9 cellular contexts compared by ENCODE assay signal in genomic region chr7:144738708-144739314, GRCh38.
A peak's percentile ranks its signal among the peaks of the same experiment; 100 is the strongest.
DNase-seq lines count a peak whose midpoint lies in the region; ATAC-seq and TF ChIP-seq lines count a peak whose summit lies in the region.
"Had no signal": no experiment of that assay in that cellular context is flagged by ENCODE, and none has a peak within 500 bp of the region (broad histone marks: within the 10 kb centered on the region; RNA-seq: fewer than 3 reads in every experiment).

No MANE protein-coding gene starts in this region.

- no peak overlapping the region for H3K27ac ChIP-seq in suprapubic skin

- no peak overlapping the region for H3K4me3 Mint-ChIP-seq in osteocyte (ENCODE audit: unreplicated experiment)

- no peak for TF ChIP-seq EP300 in suprapubic skin (IDR thresholded peaks at IDR 0.05)

- H3K36me3 ChIP-seq in suprapubic skin: no peaks in the 10 kb centered on the region
- H3K36me3 ChIP-seq: HAP-1 had no signal

- DNase-seq in activated naive CD4-positive, alpha-beta T cell treated with Interleukin-2 at 50 U/mL for 16 hours: peak; percentile 4
- no peak for DNase-seq in activated naive CD4-positive, alpha-beta T cell (lab: John Stamatoyannopoulos, UW)
- DNase-seq in SK-MEL-5 (ENCODE audit: low read depth, low spot score) (peak; percentile 62), epithelial cell of proximal tubule (ENCODE audit: low read depth) (no peak), osteocyte (ENCODE audit: extremely low spot score, unreplicated experiment) (no peak), suprapubic skin (ENCODE audit: low spot score in 2 of 2) (no peak)

- no peaks in the 10 kb centered on the region for H3K27me3 ChIP-seq in suprapubic skin

- H3K9me3 ChIP-seq in suprapubic skin: no peaks in the 10 kb centered on the region
- H3K9me3 ChIP-seq: HAP-1 had no signal

- H3K9me3 Mint-ChIP-seq in osteocyte (ENCODE audit: unreplicated experiment): no peaks in the 10 kb centered on the region

- peak; percentile 88 for ATAC-seq in GM21367 (IDR thresholded peaks at IDR 0.05; ENCODE audit: unreplicated experiment)
- peak; percentile 77 for ATAC-seq in HG03460 (IDR thresholded peaks at IDR 0.05; ENCODE audit: unreplicated experiment)

- no peaks in the 10 kb centered on the region for H3K4me1 Mint-ChIP-seq in osteocyte (ENCODE audit: unreplicated experiment)

- no peaks in the 10 kb centered on the region for H3K36me3 Mint-ChIP-seq in osteocyte (ENCODE audit: unreplicated experiment)

- peak; percentile 81 for TF ChIP-seq CTCF in epithelial cell of proximal tubule (conservative IDR thresholded peaks at IDR 0.05; ENCODE audit: low read depth, low read length)
- TF ChIP-seq CTCF in osteocyte (IDR thresholded peaks at IDR 0.05): peak; percentile 80
- TF ChIP-seq CTCF in suprapubic skin (IDR thresholded peaks at IDR 0.05): peak in 1 of 2 donors; percentile 54

- H3K4me1 ChIP-seq in suprapubic skin: peaks cover 5% of the 10 kb centered on the region
- H3K4me1 ChIP-seq: HAP-1 had no signal

- in situ Hi-C loops in SK-MEL-5 (cut with HindIII; ENCODE audit: low pct_unique_long_range_greater_than_20kb, low sequenced_read_pairs): no loop called here

- H3K27me3 Mint-ChIP-seq in osteocyte (ENCODE audit: unreplicated experiment): peaks cover 12% of the 10 kb centered on the region

- no peak for TF ChIP-seq POLR2A in suprapubic skin (IDR thresholded peaks at IDR 0.05)

- H3K27ac Mint-ChIP-seq in osteocyte (ENCODE audit: unreplicated experiment): no peak overlapping the region

- WGBS in suprapubic skin: 47% methylated on average over 5 of the region's 5 CpGs

- H3K4me3 ChIP-seq in epithelial cell of proximal tubule (ENCODE audit: low read depth, low read length) (no peak overlapping the region), suprapubic skin (no peak overlapping the region)
- H3K4me3 ChIP-seq: HAP-1 had no signal

Comparison
In these comparisons a context has a peak if more than half of its experiments do, and no peak if none do; other contexts are left out.
1. DNase-seq: peak in activated naive CD4-positive, alpha-beta T cell treated with Interleukin-2 at 50 U/mL for 16 hours (single experiment) and SK-MEL-5 (single experiment); none in activated naive CD4-positive, alpha-beta T cell (0 of 4), epithelial cell of proximal tubule (single experiment), osteocyte (single experiment) and suprapubic skin (0 of 2).